ENCODE assay signal across 10 cellular contexts in the genomic region with DNA sequence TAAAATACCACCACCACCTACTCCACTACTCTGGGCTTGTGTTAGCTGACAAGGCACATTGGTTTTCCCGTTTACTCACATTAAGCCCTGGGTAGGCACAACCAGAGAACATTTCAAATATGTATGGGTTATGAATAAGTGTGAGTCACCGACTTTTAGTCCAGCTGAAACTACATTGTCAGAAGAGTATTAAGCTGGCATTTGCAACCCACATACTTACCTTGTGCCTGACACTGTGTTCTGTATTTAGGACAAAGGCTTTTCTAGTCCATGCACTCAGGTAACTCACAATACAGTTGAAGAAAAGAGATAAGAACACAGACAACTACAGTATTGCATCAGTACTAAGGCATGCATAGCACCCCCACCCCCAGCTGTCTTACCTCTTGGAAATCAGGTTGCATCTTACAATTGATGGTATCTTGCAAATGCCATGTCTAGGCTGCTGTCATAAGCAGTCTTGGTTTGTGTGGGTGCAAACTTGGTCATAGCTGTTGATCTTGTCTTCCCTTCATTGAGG. TPM values are rescaled to one million over a fixed set of nuclear protein-coding genes. Genes with fewer than 3 reads are reported as not detected.
DNase-seq lines count a peak whose midpoint lies in the region; ATAC-seq and TF ChIP-seq lines count a peak whose summit lies in the region.
"Had no signal": no experiment of that assay in that cellular context is flagged by ENCODE, and none has a peak within 500 bp of the region (broad histone marks: within the 10 kb centered on the region; RNA-seq: fewer than 3 reads in every experiment).

No MANE protein-coding gene starts in this region.

- BruUV-seq in PC-3 (replicated peaks; lab: Mats Ljungman, UMichigan), result no TSS peak

- H3K4me3 ChIP-seq in BJ (ENCODE audit: low read depth, low read length), result no peak overlapping the region
- H3K4me3 ChIP-seq in PC-3 (ENCODE audit: low read length), result no peak overlapping the region
- H3K4me3 ChIP-seq in spleen, result no peak overlapping the region
- no peak overlapping the region for H3K4me3 ChIP-seq in adrenal gland

- CTCF ChIA-PET in BJ (lab: Yijun Ruan, JAX), result interaction anchor here (0.6 to 5.4 kb wide), 5 partner anchors 31 to 780 kb away, joined by 3 to 68 read pairs (median 6); no protein-coding TSS in a partner anchor
- CTCF ChIA-PET in PC-3 (lab: Charles Lee), result interaction anchor here (0.6 kb wide), 1 partner anchor 144 kb away, joined by 3 read pairs; no protein-coding TSS in a partner anchor

- no peaks in the 10 kb centered on the region for H3K36me3 ChIP-seq in BJ (ENCODE audit: control insufficient read depth, insufficient read depth, low read length)
- no peaks in the 10 kb centered on the region for H3K36me3 ChIP-seq in PC-3 (ENCODE audit: low read depth, low read length)
- H3K36me3 ChIP-seq in spleen, result no peaks in the 10 kb centered on the region
- H3K36me3 ChIP-seq in adrenal gland (replicated peaks in 1 of 2), result no peaks in the 10 kb centered on the region

- H3K27ac ChIP-seq in PC-3 (ENCODE audit: low read length), result peak overlapping the region; percentile 40
- H3K27ac ChIP-seq in spleen, result no peak overlapping the region
- no peak overlapping the region for H3K27ac ChIP-seq in adrenal gland

- H3K9me3 ChIP-seq in PC-3 (ENCODE audit: low read length) (no peaks in the 10 kb centered on the region), spleen (no peaks in the 10 kb centered on the region), adrenal gland (replicated peaks in 1 of 3) (no peaks in the 10 kb centered on the region)

- intact Hi-C loops in PC-3 (cut with micrococcal nuclease), result loop anchor here (2.0 to 10.0 kb wide), 6 partner anchors 221 to 539 kb away; partner anchors contain the start of gene PDE7B
- intact Hi-C loops in spleen (cut with DNase I; ENCODE audit: low total_unique reads), result loop anchor here (10.0 kb wide), 1 partner anchor 377 kb away; no protein-coding TSS in a partner anchor
- intact Hi-C loops in adrenal gland (cut with DNase I), result loop anchor here (10.0 kb wide), 2 partner anchors 687 to 777 kb away; no protein-coding TSS in a partner anchor

- no peaks in the 10 kb centered on the region for H4K20me1 ChIP-seq in PC-3 (ENCODE audit: low read length)

- peak; percentile 88 for ATAC-seq in PC-3

- H3K9me2 ChIP-seq in PC-3 (replicated peaks; ENCODE audit: low read length), result no peaks in the 10 kb centered on the region

- 63 to 83% (median 72%) methylated on average over 2 of the region's 2 CpGs for whole genome bisulfite sequencing in spleen, 5 donors
- 56 to 68% (median 63%) methylated on average over 2 of the region's 2 CpGs for WGBS in adrenal gland, 4 donors

- H3K4me1 ChIP-seq in PC-3 (ENCODE audit: insufficient read depth, low read length) (peaks cover 34% of the 10 kb centered on the region), spleen (peaks cover 0 to 11% (median 6%) of the 10 kb centered on the region in 6 donors), adrenal gland (replicated peaks in 1 of 2) (peaks cover 0 to 4% of the 10 kb centered on the region in 2 donors)

- H2AFZ ChIP-seq in PC-3 (ENCODE audit: low read length), result no peak overlapping the region

- H3K27me3 ChIP-seq in BJ (ENCODE audit: control insufficient read depth, insufficient read depth, low read length) (no peaks in the 10 kb centered on the region), PC-3 (ENCODE audit: low read length) (no peaks in the 10 kb centered on the region), spleen (replicated peaks in 1 of 7) (no peaks in the 10 kb centered on the region), adrenal gland (no peaks in the 10 kb centered on the region)

- H3K4me2 ChIP-seq in PC-3 (ENCODE audit: low read length), result peak overlapping the region; percentile 10

- H3F3A ChIP-seq in PC-3 (ENCODE audit: low read length, unreplicated experiment), result no peaks in the 10 kb centered on the region

- POLR2A ChIA-PET in BJ (lab: Charles Lee) (no interaction called here), PC-3 (lab: Charles Lee; ENCODE audit: unreplicated experiment) (interaction anchor here (1.0 kb wide), 1 partner anchor 40 kb away, joined by 4 read pairs; no protein-coding TSS in a partner anchor)

- TF ChIP-seq POLR2A in spleen (IDR thresholded peaks at IDR 0.05) (no peak), adrenal gland (IDR thresholded peaks at IDR 0.05) (no peak)

- TF ChIP-seq CTCF in BJ (IDR thresholded peaks at IDR 0.05; ENCODE audit: insufficient read depth, low read depth, low read length), result no peak
- no peak for TF ChIP-seq CTCF in PC-3 (conservative IDR thresholded peaks at IDR 0.05; ENCODE audit: low read depth, low read length)
- no peak for TF ChIP-seq CTCF in spleen (IDR thresholded peaks at IDR 0.05 in 8 of 11, conservative IDR thresholded peaks at IDR 0.05 in 3 of 11)
- no peak for TF ChIP-seq CTCF in adrenal gland (IDR thresholded peaks at IDR 0.05)

- DNase-seq in BJ (ENCODE audit: low read depth) (peak; percentile 18), PC-3 (peak; percentile 82), brain pericyte (ENCODE audit: low read depth, low spot score) (peak; percentile 20), non-pigmented ciliary epithelial cell (ENCODE audit: low read depth) (peak; percentile 83), germinal center (ENCODE audit: low spot score) (no peak), spleen (no peak), adrenal gland (no peak), GM19240 (ENCODE audit: insufficient read length, low spot score) (no peak)
- DNase-seq: anterior cingulate cortex, NCI-H774 had no signal

- no peak overlapping the region for H3K9ac ChIP-seq in PC-3 (ENCODE audit: low read length)

- no peaks in the 10 kb centered on the region for H3K79me2 ChIP-seq in PC-3 (ENCODE audit: low read length)

RNA-seq across cellular contexts. Expression of gene AHI1, which starts 40.3 kb away (rescaled TPM):
- polyA plus RNA-seq in BJ (2011; rRNA removed) (7.9 and 15.8 TPM in 2 replicates), spleen (1 to 10 TPM; 3.6 to 9.5 (median 7.5) TPM), adrenal gland (10 to 100 TPM; 27.7 to 45.0 (median 35.2) TPM)
- polyA minus RNA-seq in BJ (2011; rRNA and poly(A)+ RNA removed), result 9.2 and 13.0 TPM in 2 replicates
- total RNA-seq in PC-3 (2014; rRNA removed) (5.8 and 8.9 TPM in 2 replicates), spleen (10 to 100 TPM; 11.0 to 21.8 (median 18.5) TPM), adrenal gland (10 to 100 TPM in 7 of 8 donors, 1 to 10 TPM in 1; 9.2 to 68.7 (median 33.5) TPM)

Comparison
In these comparisons a context has a peak if more than half of its experiments do, and no peak if none do; other contexts are left out.
1. DNase-seq: peak in BJ (single experiment), PC-3 (single experiment), brain pericyte (single experiment) and non-pigmented ciliary epithelial cell (single experiment); none in germinal center (single experiment), spleen (single experiment), adrenal gland (0 of 7) and GM19240 (single experiment).